26 cellular contexts compared by ENCODE assay signal in the genomic region with DNA sequence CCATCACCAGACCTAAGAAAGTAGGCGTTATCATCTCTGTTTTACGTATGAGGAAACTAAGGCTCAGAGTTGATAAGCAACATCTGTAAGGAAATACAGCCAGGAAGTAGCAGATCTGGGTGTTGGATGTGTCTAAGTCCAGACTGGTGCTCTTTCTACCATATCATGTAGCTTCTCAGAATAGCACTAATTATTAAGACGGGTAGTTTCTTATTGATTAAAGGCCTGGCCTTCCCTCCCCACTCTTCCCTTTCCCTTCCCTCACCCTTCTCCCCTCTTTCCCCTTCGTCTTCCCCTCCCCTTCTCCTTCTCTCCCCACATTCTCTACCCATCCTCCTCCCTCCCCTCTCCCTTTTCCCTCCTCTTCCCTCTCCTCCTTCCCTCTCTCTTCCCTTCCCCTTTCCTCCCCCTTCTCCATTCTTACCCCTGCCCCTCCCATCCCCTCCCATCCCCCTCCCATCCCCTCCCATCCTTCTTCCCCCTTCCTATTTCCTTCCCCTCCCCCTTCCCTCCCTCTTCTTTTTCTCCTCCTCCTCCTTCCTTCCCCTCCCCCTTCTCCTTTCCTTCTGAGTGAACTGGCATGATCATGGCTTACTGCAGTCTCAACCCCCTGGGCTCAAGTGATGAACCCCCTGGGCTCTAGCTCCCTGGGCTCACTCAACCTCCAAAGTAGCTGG.
"Had no signal": no experiment of that assay in that cellular context is flagged by ENCODE, and none has a peak within 500 bp of the region (broad histone marks: within the 10 kb centered on the region; RNA-seq: fewer than 3 reads in every experiment).

No MANE protein-coding gene starts in this region.

- H3K9me3 ChIP-seq: colonic mucosa, esophagus squamous epithelium, stomach, thyroid gland had no signal

- ATAC-seq: left lobe of liver; naive thymus-derived CD4-positive, alpha-beta T cell; sciatic nerve; stimulated activated effector memory CD8-positive, alpha-beta T cell treated with anti-CD3 and anti-CD28 coated beads, Interleukin-12 subunit alpha, Interleukin-12 subunit beta, amount 100 ng/mL, for 72 hours had no signal

- H3K4me3 Mint-ChIP-seq: dendritic cell treated with granulocyte-macrophage colony-stimulating factor and Interleukin-4, amounts not matched to agents 40 ng/mL and 50 ng/mL, for 4 days; endodermal cell; memory B cell; mesothelial cell of epicardium; naive thymus-derived CD4-positive, alpha-beta T cell; nephron; neural progenitor cell; stimulated activated effector memory CD8-positive, alpha-beta T cell treated with anti-CD3 and anti-CD28 coated beads, Interleukin-12 subunit alpha, Interleukin-12 subunit beta, amount 100 ng/mL, for 72 hours; type B pancreatic cell had no signal

- DNase-seq: colonic mucosa; effector CD8-positive, alpha-beta T cell; endodermal cell; esophagus squamous epithelium; hypothalamus; naive thymus-derived CD4-positive, alpha-beta T cell; stimulated activated CD4-positive, alpha-beta T cell treated with anti-CD3 and anti-CD28 coated beads, Interleukin-2, amount 100 ng/mL, for 24 hours; stimulated activated CD4-positive, alpha-beta T cell treated with anti-CD3 and anti-CD28 coated beads, Interleukin-4, amount 100 ng/mL, for 24 hours; stimulated activated naive CD4-positive, alpha-beta T cell treated with Interleukin-2 at 50 U/mL for 16 hours; stomach; thyroid gland had no signal

- H3K9ac ChIP-seq: neural progenitor cell, parathyroid adenoma had no signal

- H3K27me3 ChIP-seq: colonic mucosa, esophagus squamous epithelium, neural progenitor cell, stomach, thyroid gland had no signal

- H3K4me2 ChIP-seq: neural progenitor cell had no signal

- H3K27me3 Mint-ChIP-seq: dendritic cell treated with granulocyte-macrophage colony-stimulating factor and Interleukin-4, amounts not matched to agents 40 ng/mL and 50 ng/mL, for 4 days; memory B cell; naive thymus-derived CD4-positive, alpha-beta T cell; progenitor cell of endocrine pancreas; type B pancreatic cell had no signal

- H3K27ac ChIP-seq: colonic mucosa, esophagus squamous epithelium, neural progenitor cell, parathyroid adenoma, stomach, thyroid gland had no signal

- H3K36me3 Mint-ChIP-seq: naive thymus-derived CD4-positive, alpha-beta T cell; neural progenitor cell; type B pancreatic cell had no signal

- H3K4me1 Mint-ChIP-seq: nephron; stimulated activated effector memory CD8-positive, alpha-beta T cell treated with anti-CD3 and anti-CD28 coated beads, Interleukin-12 subunit alpha, Interleukin-12 subunit beta, amount 100 ng/mL, for 72 hours had no signal

- H3K4me1 ChIP-seq: colonic mucosa, esophagus squamous epithelium, stomach had no signal

- H3K27ac Mint-ChIP-seq: dendritic cell treated with granulocyte-macrophage colony-stimulating factor and Interleukin-4, amounts not matched to agents 40 ng/mL and 50 ng/mL, for 4 days; endodermal cell; memory B cell; mesothelial cell of epicardium; naive thymus-derived CD4-positive, alpha-beta T cell; nephron; neural progenitor cell; progenitor cell of endocrine pancreas; stimulated activated effector memory CD8-positive, alpha-beta T cell treated with anti-CD3 and anti-CD28 coated beads, Interleukin-12 subunit alpha, Interleukin-12 subunit beta, amount 100 ng/mL, for 72 hours; type B pancreatic cell had no signal

- H3K9me3 Mint-ChIP-seq: dendritic cell treated with granulocyte-macrophage colony-stimulating factor and Interleukin-4, amounts not matched to agents 40 ng/mL and 50 ng/mL, for 4 days; endodermal cell; memory B cell; mesothelial cell of epicardium; naive thymus-derived CD4-positive, alpha-beta T cell; nephron; neural progenitor cell; stimulated activated effector memory CD8-positive, alpha-beta T cell treated with anti-CD3 and anti-CD28 coated beads, Interleukin-12 subunit alpha, Interleukin-12 subunit beta, amount 100 ng/mL, for 72 hours; type B pancreatic cell had no signal

- H3K79me2 ChIP-seq: parathyroid adenoma had no signal

- H3K4me3 ChIP-seq: colonic mucosa, esophagus squamous epithelium, lung, neural progenitor cell, stomach, thyroid gland had no signal

- H2AFZ ChIP-seq: neural progenitor cell, parathyroid adenoma had no signal

- FAIRE-seq: endothelial cell of umbilical vein, frontal cortex, keratinocyte had no signal

- H3K36me3 ChIP-seq: colonic mucosa, esophagus squamous epithelium, neural progenitor cell, stomach, thyroid gland had no signal
